ENCODE assay signal across 17 cellular contexts in genomic region chr17:82615084-82616020, GRCh38. TPM values are rescaled to one million over a fixed set of nuclear protein-coding genes. Genes with fewer than 3 reads are reported as not detected.
DNase-seq lines count a peak whose midpoint lies in the region; ATAC-seq, FAIRE-seq and TF ChIP-seq lines count a peak whose summit lies in the region.
"Had no signal": no experiment of that assay in that cellular context is flagged by ENCODE, and none has a peak within 500 bp of the region (broad histone marks: within the 10 kb centered on the region; RNA-seq: fewer than 3 reads in every experiment).

No MANE protein-coding gene starts in this region.

- CTCF ChIA-PET in activated CD8-positive, alpha-beta memory T cell treated with anti-CD3 and anti-CD28 coated beads, Interleukin-2, amount 10 ng/mL, durations not matched to agents 7 days and 5 days (lab: Charles Lee): no interaction called here

- peaks cover 8% of the 10 kb centered on the region for H3K9me3 Mint-ChIP-seq in nephron progenitor cell
- no peaks in the 10 kb centered on the region for H3K9me3 Mint-ChIP-seq in activated CD8-positive, alpha-beta memory T cell treated with anti-CD3 and anti-CD28 coated beads, Interleukin-2, amount 10 ng/mL, durations not matched to agents 7 days and 5 days (ENCODE audit: low read depth)
- H3K9me3 Mint-ChIP-seq: IgD-negative memory B cell had no signal

- TF ChIP-seq CTCF in bronchial epithelial cell (IDR thresholded peaks at IDR 0.05; ENCODE audit: insufficient read depth, low read length, severe bottlenecking) (peak; percentile 20), nephron progenitor cell (IDR thresholded peaks at IDR 0.05) (no peak)

- H3K36me3 ChIP-seq in bronchial epithelial cell (ENCODE audit: control insufficient read depth, insufficient read depth, low read length): peaks cover 13% of the 10 kb centered on the region

- no peak overlapping the region for H3K4me3 ChIP-seq in bronchial epithelial cell (ENCODE audit: low read depth, low read length)
- H3K4me3 ChIP-seq: pancreas, testis had no signal

- H3K27ac Mint-ChIP-seq in nephron progenitor cell: peak overlapping the region; percentile 95
- no peak overlapping the region for H3K27ac Mint-ChIP-seq in activated CD8-positive, alpha-beta memory T cell treated with anti-CD3 and anti-CD28 coated beads, Interleukin-2, amount 10 ng/mL, durations not matched to agents 7 days and 5 days

- H3K36me3 Mint-ChIP-seq in nephron progenitor cell (ENCODE audit: low read depth): peaks cover 79% of the 10 kb centered on the region
- H3K36me3 Mint-ChIP-seq in activated CD8-positive, alpha-beta memory T cell treated with anti-CD3 and anti-CD28 coated beads, Interleukin-2, amount 10 ng/mL, durations not matched to agents 7 days and 5 days: peaks cover 31% of the 10 kb centered on the region

- ATAC-seq in activated CD8-positive, alpha-beta memory T cell treated with anti-CD3 and anti-CD28 coated beads, Interleukin-2, amount 10 ng/mL, durations not matched to agents 7 days and 5 days: no peak
- ATAC-seq: pancreas had no signal

- H3K27me3 ChIP-seq in bronchial epithelial cell (ENCODE audit: control insufficient read depth, insufficient read depth, low read length): no peaks in the 10 kb centered on the region
- H3K27me3 ChIP-seq: pancreas, testis had no signal

- H3K4me1 Mint-ChIP-seq in nephron progenitor cell: peaks cover 31% of the 10 kb centered on the region
- no peaks in the 10 kb centered on the region for H3K4me1 Mint-ChIP-seq in activated CD8-positive, alpha-beta memory T cell treated with anti-CD3 and anti-CD28 coated beads, Interleukin-2, amount 10 ng/mL, durations not matched to agents 7 days and 5 days

- no peaks in the 10 kb centered on the region for H3K27me3 Mint-ChIP-seq in nephron progenitor cell (ENCODE audit: low read depth, poor library complexity)
- no peaks in the 10 kb centered on the region for H3K27me3 Mint-ChIP-seq in activated CD8-positive, alpha-beta memory T cell treated with anti-CD3 and anti-CD28 coated beads, Interleukin-2, amount 10 ng/mL, durations not matched to agents 7 days and 5 days
- H3K27me3 Mint-ChIP-seq: IgD-negative memory B cell had no signal

- no peak overlapping the region for H3K4me3 Mint-ChIP-seq in nephron progenitor cell
- no peak overlapping the region for H3K4me3 Mint-ChIP-seq in activated CD8-positive, alpha-beta memory T cell treated with anti-CD3 and anti-CD28 coated beads, Interleukin-2, amount 10 ng/mL, durations not matched to agents 7 days and 5 days
- H3K4me3 Mint-ChIP-seq: IgD-negative memory B cell had no signal

- DNase-seq in NCI-H82 (lab: John Stamatoyannopoulos, UW): peak; percentile 19
- DNase-seq in NCI-H82 treated with DMSO at 0.1 percent for 48 hours (lab: John Stamatoyannopoulos, UW; ENCODE audit: unreplicated experiment): no peak
- peak; percentile 42 to 55 for DNase-seq in NCI-H1930 (lab: John Stamatoyannopoulos, UW)
- DNase-seq in bronchial epithelial cell (ENCODE audit: low read depth): no peak
- no peak for DNase-seq in nephron progenitor cell
- no peak for DNase-seq in MV-4-11 (lab: John Stamatoyannopoulos, UW)
- DNase-seq in cerebellar nuclear complex (lab: John Stamatoyannopoulos, UW): no peak
- DNase-seq in activated CD8-positive, alpha-beta memory T cell treated with anti-CD3 and anti-CD28 coated beads, Interleukin-2, amount 10 ng/mL, durations not matched to agents 7 days and 5 days: no peak
- DNase-seq: activated CD4-positive, CD25-positive, alpha-beta regulatory T cell; activated CD8-positive, alpha-beta memory T cell treated with anti-CD3 and anti-CD28 coated beads, Interleukin-2, amount 50 U/mL, for 48 hours; NCI-H1694 treated with DMSO at 0.1 percent for 48 hours; NCI-H748 treated with DMSO at 0.1 percent for 48 hours; stimulated activated CD4-positive, alpha-beta T cell treated with anti-CD3 and anti-CD28 coated beads, Interleukin-12 subunit alpha, Interleukin-12 subunit beta, amount 100 ng/mL, for 4 hours; testis had no signal

- FAIRE-seq in bronchial epithelial cell (lab: Jason Lieb, UNC): peak; percentile 70
- FAIRE-seq: A204.1, pancreas had no signal

RNA-seq across cellular contexts. Expression of gene WDR45B, which starts 32.9 kb away (rescaled TPM):
- 90.8 and 94.7 TPM in 2 replicates for total RNA-seq in bronchial epithelial cell
- total RNA-seq in activated CD8-positive, alpha-beta memory T cell treated with anti-CD3 and anti-CD28 coated beads, Interleukin-2, amount 10 ng/mL, durations not matched to agents 7 days and 5 days: 10 to 100 TPM; 37.0 to 41.4 TPM

Comparison
In these comparisons a context has a peak if more than half of its experiments do, and no peak if none do; other contexts are left out.
1. DNase-seq: peak in NCI-H82 (single experiment) and NCI-H1930 (2 of 2); none in NCI-H82 treated with DMSO at 0.1 percent for 48 hours (single experiment), bronchial epithelial cell (single experiment), nephron progenitor cell (single experiment), MV-4-11 (single experiment), cerebellar nuclear complex (0 of 2) and activated CD8-positive, alpha-beta memory T cell treated with anti-CD3 and anti-CD28 coated beads, Interleukin-2, amount 10 ng/mL, durations not matched to agents 7 days and 5 days (single experiment).